In the genomic region with DNA sequence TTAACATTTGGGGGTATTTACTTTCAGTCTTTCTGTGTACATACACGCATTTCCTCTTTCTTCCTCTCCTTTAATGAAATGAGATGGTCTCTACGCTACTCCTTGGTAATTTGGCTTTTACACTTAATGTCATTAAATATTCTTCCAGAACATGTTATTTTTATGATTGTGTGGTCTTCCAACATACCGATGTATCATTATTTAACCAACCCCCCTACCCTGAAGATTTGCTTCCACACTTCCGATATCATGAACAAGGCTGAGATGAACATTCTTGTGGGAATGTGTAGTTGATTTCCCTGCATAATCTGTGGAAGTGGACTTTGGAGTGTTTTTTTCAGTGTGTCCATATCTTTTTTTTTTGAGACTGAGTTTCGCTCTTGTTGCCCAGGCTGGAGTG, we compare ENCODE assay signal across 12 cellular contexts. TPM values are rescaled to one million over a fixed set of nuclear protein-coding genes. Genes with fewer than 3 reads are reported as not detected.
DNase-seq lines count a peak whose midpoint lies in the region; ATAC-seq, FAIRE-seq and TF ChIP-seq lines count a peak whose summit lies in the region.
"Had no signal": no experiment of that assay in that cellular context is flagged by ENCODE, and none has a peak within 500 bp of the region (broad histone marks: within the 10 kb centered on the region; RNA-seq: fewer than 3 reads in every experiment).

No MANE protein-coding gene starts in this region.

- H3K4me1 Mint-ChIP-seq in activated T-cell treated with anti-CD3 and anti-CD28 coated beads, Interleukin-2, amount 50 U/mL, for 72 hours (ENCODE audit: low read depth) = peaks cover 45% of the 10 kb centered on the region
- H3K4me1 Mint-ChIP-seq in naive thymus-derived CD8-positive, alpha-beta T cell = peaks cover 7 to 26% (median 23%) of the 10 kb centered on the region in 4 donors

- H3K4me3 ChIP-seq in H1 (ENCODE audit: extremely low read depth in 1 of 4, insufficient read depth in 2 of 4, low read depth in 3 of 4, low read length in 4 of 4) (no peak overlapping the region), upper lobe of right lung (no peak overlapping the region)
- H3K4me3 ChIP-seq: testis had no signal

- no peak overlapping the region for H3K9ac ChIP-seq in H1 (replicated peaks in 1 of 4; ENCODE audit: extremely low read depth in 1 of 4, low read depth in 3 of 4, low read length in 3 of 4)

- no peaks in the 10 kb centered on the region for H3K27me3 Mint-ChIP-seq in activated T-cell treated with anti-CD3 and anti-CD28 coated beads, Interleukin-2, amount 50 U/mL, for 72 hours (ENCODE audit: low read depth)
- H3K27me3 Mint-ChIP-seq in naive thymus-derived CD8-positive, alpha-beta T cell = no peaks in the 10 kb centered on the region
- H3K27me3 Mint-ChIP-seq: activated naive CD8-positive, alpha-beta T cell treated with anti-CD3 and anti-CD28 coated beads, Interleukin-2, amount 50 U/mL, for 24 hours had no signal

- H3K56ac ChIP-seq in H1 (replicated peaks; ENCODE audit: insufficient read length, low read depth, low read length) = no peak overlapping the region

- no peaks in the 10 kb centered on the region for H3K9me3 Mint-ChIP-seq in activated T-cell treated with anti-CD3 and anti-CD28 coated beads, Interleukin-2, amount 50 U/mL, for 72 hours
- H3K9me3 Mint-ChIP-seq in naive thymus-derived CD8-positive, alpha-beta T cell = no peaks in the 10 kb centered on the region
- H3K9me3 Mint-ChIP-seq: activated naive CD8-positive, alpha-beta T cell treated with anti-CD3 and anti-CD28 coated beads, Interleukin-2, amount 50 U/mL, for 24 hours had no signal

- no peak for DNase-seq in activated T-cell treated with anti-CD3 and anti-CD28 coated beads, Interleukin-2, amount 50 U/mL, for 72 hours
- DNase-seq in activated T-cell treated with anti-CD3 and anti-CD28 coated beads, Interleukin-2, amount 50 U/mL, for 1 hour = no peak
- DNase-seq in H1 (ENCODE audit: low read depth in 1 of 2, low spot score in 2 of 2) (no peak), upper lobe of right lung (no peak), DMS53 treated with DMSO at 0.1 percent for 48 hours (lab: John Stamatoyannopoulos, UW; ENCODE audit: unreplicated experiment) (no peak), hepatic stellate cell (ENCODE audit: low spot score) (no peak), NAMALWA (ENCODE audit: low spot score) (no peak)
- no peak for DNase-seq in naive thymus-derived CD8-positive, alpha-beta T cell
- DNase-seq: activated naive CD8-positive, alpha-beta T cell treated with anti-CD3 and anti-CD28 coated beads, Interleukin-2, amount 50 U/mL, for 24 hours; NCI-H1105; testis had no signal

- H3K79me1 ChIP-seq in H1 (ENCODE audit: low read depth, low read length) = peaks cover 3% of the 10 kb centered on the region; the same call in 1 of the 2 replicates

- POLR2A ChIA-PET in H1 (lab: Charles Lee; ENCODE audit: partially characterized antibody) = interaction anchor here (1.4 kb wide), 1 partner anchor 8 kb away, joined by 3 read pairs; no protein-coding TSS in a partner anchor
- POLR2A ChIA-PET in naive thymus-derived CD8-positive, alpha-beta T cell (lab: Charles Lee) = interaction anchor here (0.5 kb wide), 1 partner anchor 282 kb away, joined by 3 read pairs; no protein-coding TSS in a partner anchor

- H3K14ac ChIP-seq in H1 (ENCODE audit: insufficient read length) = no peak overlapping the region

- peaks cover 7% of the 10 kb centered on the region; the same call in 1 of the 2 replicates for H3K23me2 ChIP-seq in H1 (ENCODE audit: low read depth, low read length)

- WGBS in H1 (ENCODE audit: extremely low coverage in 1 of 2, insufficient coverage in 1 of 2, insufficient read length in 1 of 2, insufficient replicate concordance in 2 of 2, low coverage in 1 of 2, low lambda C conversion rate in 2 of 2, missing lambda C conversion rate in 1 of 2), 2 experiments = 88% methylated on average over 5 of the region's 5 CpGs; no CpG with 5 or more reads in 1 of the 2 experiments

- H3K4me1 ChIP-seq in H1 (replicated peaks in 1 of 4; ENCODE audit: control insufficient read depth in 3 of 4, insufficient read depth in 4 of 4, low read length in 3 of 4) (peaks cover 23 to 37% (median 31%) of the 10 kb centered on the region in 4 experiments), upper lobe of right lung (peaks cover 59% of the 10 kb centered on the region)

- no peak overlapping the region for H3K4me3 Mint-ChIP-seq in activated T-cell treated with anti-CD3 and anti-CD28 coated beads, Interleukin-2, amount 50 U/mL, for 72 hours
- peak overlapping the region in 6 of 10 donors; percentile 2 to 45 (median 21) for H3K4me3 Mint-ChIP-seq in naive thymus-derived CD8-positive, alpha-beta T cell
- H3K4me3 Mint-ChIP-seq: activated naive CD8-positive, alpha-beta T cell treated with anti-CD3 and anti-CD28 coated beads, Interleukin-2, amount 50 U/mL, for 24 hours had no signal

- H4K20me1 ChIP-seq in H1 (replicated peaks in 1 of 2; ENCODE audit: control insufficient read depth in 1 of 2, insufficient read depth in 2 of 2, low read length in 2 of 2) = peaks cover 0 to 10% of the 10 kb centered on the region in 2 experiments

- CTCF ChIA-PET in H1 (lab: Charles Lee; ENCODE audit: partially characterized antibody) = interaction anchor here (0.8 to 20.5 kb wide), 4 partner anchors 15 to 126 kb away, joined by 3 to 257 read pairs (median 4); no protein-coding TSS in a partner anchor

- no peak overlapping the region for H4K5ac ChIP-seq in H1 (ENCODE audit: insufficient read length, low read depth, low read length)

- H2BK120ac ChIP-seq in H1 (replicated peaks; ENCODE audit: low read depth, low read length) = peak overlapping the region; percentile 94

- no peak overlapping the region for H3K18ac ChIP-seq in H1 (ENCODE audit: extremely low read depth, low read length)

- no peaks in the 10 kb centered on the region for H3K9me3 ChIP-seq in H1 (ENCODE audit: insufficient read depth in 2 of 2, low read depth in 1 of 2, low read length in 1 of 2)
- no peaks in the 10 kb centered on the region for H3K9me3 ChIP-seq in upper lobe of right lung
- H3K9me3 ChIP-seq: testis had no signal

- TF ChIP-seq CTCF in H1 (IDR thresholded peaks at IDR 0.05; ENCODE audit: control extremely low read depth in 1 of 3, insufficient read depth in 1 of 3, low read depth in 1 of 3, low read length in 3 of 3) (no peak), upper lobe of right lung (IDR thresholded peaks at IDR 0.05) (no peak)

- H3K27ac Mint-ChIP-seq in activated T-cell treated with anti-CD3 and anti-CD28 coated beads, Interleukin-2, amount 50 U/mL, for 72 hours = peak overlapping the region; percentile 55
- peak overlapping the region in 1 of 10 donors; percentile 1 for H3K27ac Mint-ChIP-seq in naive thymus-derived CD8-positive, alpha-beta T cell
- H3K27ac Mint-ChIP-seq: activated naive CD8-positive, alpha-beta T cell treated with anti-CD3 and anti-CD28 coated beads, Interleukin-2, amount 50 U/mL, for 24 hours had no signal

- H3K27ac ChIP-seq in H1 (ENCODE audit: low read depth, low read length) (peak overlapping the region; percentile 95; the same call in 1 of the 2 replicates), upper lobe of right lung (peak overlapping the region; percentile 73)
- H3K27ac ChIP-seq: testis had no signal

- no peak for TF ChIP-seq EP300 in H1 (IDR thresholded peaks at IDR 0.05; ENCODE audit: borderline replicate concordance in 1 of 2, low read depth in 2 of 2, low read length in 2 of 2)

- peak overlapping the region; percentile 60 for H4K91ac ChIP-seq in H1 (replicated peaks; ENCODE audit: insufficient read length, low read length)

- ATAC-seq in activated T-cell treated with anti-CD3 and anti-CD28 coated beads, Interleukin-2, amount 50 U/mL, for 72 hours (replicated peaks in 1 of 2) = no peak
- no peak for ATAC-seq in naive thymus-derived CD8-positive, alpha-beta T cell
- no peak for ATAC-seq in upper lobe of right lung
- ATAC-seq: activated naive CD8-positive, alpha-beta T cell treated with anti-CD3 and anti-CD28 coated beads, Interleukin-2, amount 50 U/mL, for 24 hours had no signal

- H2BK5ac ChIP-seq in H1 (ENCODE audit: low read depth, low read length) = no peak overlapping the region

- no peak for TF ChIP-seq RAD21 in H1 (IDR thresholded peaks at IDR 0.05 in 1 of 2, conservative IDR thresholded peaks at IDR 0.05 in 1 of 2; ENCODE audit: low read depth in 2 of 2, low read length in 2 of 2)

- no peak overlapping the region for H2BK12ac ChIP-seq in H1 (ENCODE audit: low read depth, low read length)

- H3K27me3 ChIP-seq in H1 (replicated peaks in 1 of 4; ENCODE audit: control insufficient read depth in 3 of 4, extremely low read depth in 1 of 4, insufficient read depth in 3 of 4, low read length in 3 of 4) (no peaks in the 10 kb centered on the region), upper lobe of right lung (no peaks in the 10 kb centered on the region)
- H3K27me3 ChIP-seq: testis had no signal

- no peak overlapping the region for H2AFZ ChIP-seq in H1 (ENCODE audit: low read length)

- peaks cover 0 to 7% of the 10 kb centered on the region in 2 donors for H3K36me3 Mint-ChIP-seq in activated T-cell treated with anti-CD3 and anti-CD28 coated beads, Interleukin-2, amount 50 U/mL, for 72 hours (ENCODE audit: insufficient read depth in 2 of 2)
- H3K36me3 Mint-ChIP-seq in naive thymus-derived CD8-positive, alpha-beta T cell = peaks cover 0 to 12% (median 0%) of the 10 kb centered on the region in 3 donors

- H2BK20ac ChIP-seq in H1 (ENCODE audit: low read length) = no peak overlapping the region

- H3K4me2 ChIP-seq in H1 (ENCODE audit: insufficient read depth in 1 of 2, low read depth in 2 of 2, low read length in 2 of 2) = no peak overlapping the region

- H3K36me3 ChIP-seq in H1 (ENCODE audit: control insufficient read depth in 2 of 4, insufficient read depth in 4 of 4, low read length in 3 of 4) (peaks cover 0 to 3% (median 0%) of the 10 kb centered on the region in 4 experiments; a peak in 1 of 8 replicates), upper lobe of right lung (no peaks in the 10 kb centered on the region)

- H3K79me2 ChIP-seq in H1 (ENCODE audit: control insufficient read depth in 1 of 2, insufficient read depth in 2 of 2, low read length in 2 of 2) = peaks cover 20 to 26% of the 10 kb centered on the region in 2 experiments

- no peak for TF ChIP-seq POLR2A in H1 (IDR thresholded peaks at IDR 0.05; ENCODE audit: control extremely low read depth in 1 of 2, low read depth in 2 of 2, low read length in 2 of 2)

- intact Hi-C loops in upper lobe of right lung (cut with DNase I) = no loop called here

- no peak overlapping the region for H2AK5ac ChIP-seq in H1 (ENCODE audit: low read depth, low read length)

- H3K23ac ChIP-seq in H1 (ENCODE audit: insufficient read length) = no peak overlapping the region

- no peak for FAIRE-seq in H1 (lab: Jason Lieb, UNC)
- FAIRE-seq: frontal cortex had no signal

- no peak overlapping the region for H3K4ac ChIP-seq in H1 (replicated peaks; ENCODE audit: insufficient read length, low read depth, low read length)

- no peak overlapping the region for H2BK15ac ChIP-seq in H1 (ENCODE audit: low read length)

- no peak overlapping the region for H4K8ac ChIP-seq in H1 (ENCODE audit: extremely low read depth, insufficient read depth, low read length)

RNA-seq across cellular contexts. Expression of gene PGS1, which starts 2.3 kb away (rescaled TPM):
- 100 to 1,000 TPM in 1 of 2 donors, 10 to 100 TPM in 1; 81.6 to 101 TPM for total RNA-seq in activated T-cell treated with anti-CD3 and anti-CD28 coated beads, Interleukin-2, amount 50 U/mL, for 72 hours
- total RNA-seq in H1 (2021; fragmentation: NEBNext Ultra II Directional; extraction: Animal tissue kit (Norgen Biotek cat#: 25700)) = 56.7 and 60.0 TPM in 2 replicates
- polyA plus RNA-seq in H1 (2011; rRNA removed) = 46.7 and 69.3 TPM in 2 replicates
- 69.5 TPM for polyA plus RNA-seq in H1 (2011; cell fraction: cytosol; rRNA removed)
- 180 TPM for polyA plus RNA-seq in H1 (2011; cell fraction: nucleus; rRNA removed)
- polyA plus RNA-seq in H1 (2012, experiment 1 of 2) = 38.8 to 53.2 TPM (median 48.6 TPM) in 4 replicates
- polyA plus RNA-seq in H1 (2012, experiment 2 of 2) = 42.4 TPM
- 34.5 TPM for polyA plus RNA-seq in H1 (2013, experiment 1 of 2)
- polyA plus RNA-seq in H1 (2013, experiment 2 of 2) = 33.4 TPM
- 49.7 and 65.7 TPM in 2 replicates for polyA minus RNA-seq in H1 (2011; rRNA and poly(A)+ RNA removed)
- polyA minus RNA-seq in H1 (2011; cell fraction: cytosol; rRNA and poly(A)+ RNA removed) = 37.5 TPM
- polyA minus RNA-seq in H1 (2011; cell fraction: nucleus; rRNA and poly(A)+ RNA removed) = 62.2 TPM
- 10 to 100 TPM; 72.5 to 73.4 TPM for total RNA-seq in naive thymus-derived CD8-positive, alpha-beta T cell
- 10 to 100 TPM; 24.3 to 46.6 (median 32.7) TPM for polyA plus RNA-seq in naive thymus-derived CD8-positive, alpha-beta T cell
- total RNA-seq in upper lobe of right lung = 95.5 TPM

RNA-seq across cellular contexts. Expression of gene SOCS3, which starts 16.3 kb away (rescaled TPM):
- 100 to 1,000 TPM; 164 to 212 TPM for total RNA-seq in activated T-cell treated with anti-CD3 and anti-CD28 coated beads, Interleukin-2, amount 50 U/mL, for 72 hours
- 47.9 and 49.4 TPM in 2 replicates for total RNA-seq in H1 (2021; fragmentation: NEBNext Ultra II Directional; extraction: Animal tissue kit (Norgen Biotek cat#: 25700))
- polyA plus RNA-seq in H1 (2011; rRNA removed) = 10.1 and 15.2 TPM in 2 replicates
- 13.5 TPM for polyA plus RNA-seq in H1 (2011; cell fraction: cytosol; rRNA removed)
- 33.4 TPM for polyA plus RNA-seq in H1 (2011; cell fraction: nucleus; rRNA removed)
- polyA plus RNA-seq in H1 (2012, experiment 1 of 2) = 13.7 to 17.9 TPM (median 15.6 TPM) in 4 replicates
- 21.7 TPM for polyA plus RNA-seq in H1 (2012, experiment 2 of 2)
- 28.0 TPM for polyA plus RNA-seq in H1 (2013, experiment 1 of 2)
- 27.0 TPM for polyA plus RNA-seq in H1 (2013, experiment 2 of 2)
- 7.3 and 11.0 TPM in 2 replicates for polyA minus RNA-seq in H1 (2011; rRNA and poly(A)+ RNA removed)
- polyA minus RNA-seq in H1 (2011; cell fraction: cytosol; rRNA and poly(A)+ RNA removed) = 17.7 TPM
- 14.3 TPM for polyA minus RNA-seq in H1 (2011; cell fraction: nucleus; rRNA and poly(A)+ RNA removed)
- total RNA-seq in naive thymus-derived CD8-positive, alpha-beta T cell = 1 to 10 TPM in 1 of 2 experiments, under 1 TPM in 1; 0.86 to 1.0 TPM
- 10 to 100 TPM; 21.2 to 43.9 (median 37.3) TPM for polyA plus RNA-seq in naive thymus-derived CD8-positive, alpha-beta T cell
- total RNA-seq in upper lobe of right lung = 82.0 TPM

Comparison
In these comparisons a context has a peak if more than half of its experiments do, and no peak if none do; other contexts are left out.
1. H3K4me3 Mint-ChIP-seq: peak in naive thymus-derived CD8-positive, alpha-beta T cell (6 of 10); none in activated T-cell treated with anti-CD3 and anti-CD28 coated beads, Interleukin-2, amount 50 U/mL, for 72 hours (0 of 2).
2. RNA of gene SOCS3, which starts 16.3 kb away (total RNA-seq): 164 to 212 TPM in activated T-cell treated with anti-CD3 and anti-CD28 coated beads, Interleukin-2, amount 50 U/mL, for 72 hours, 82.0 TPM in upper lobe of right lung (single experiment) and 47.9 to 49.4 TPM in H1; 0.86 to 1.0 TPM in naive thymus-derived CD8-positive, alpha-beta T cell; every median in the first group is over 10 times any median in the second.